Comparison of ENCODE assay signal across 15 cellular contexts in genomic region chr15:99019558-99020540, GRCh38. TPM values are rescaled to one million over a fixed set of nuclear protein-coding genes. Genes with fewer than 3 reads are reported as not detected.
DNase-seq lines count a peak whose midpoint lies in the region; TF ChIP-seq lines count a peak whose summit lies in the region.
"Had no signal": no experiment of that assay in that cellular context is flagged by ENCODE, and none has a peak within 500 bp of the region (broad histone marks: within the 10 kb centered on the region; RNA-seq: fewer than 3 reads in every experiment).

No MANE protein-coding gene starts in this region.

- no peak overlapping the region for H3K27ac ChIP-seq in SJCRH30
- H3K27ac ChIP-seq: psoas muscle, testis had no signal

- no peak for TF ChIP-seq CTCF in cardiac fibroblast (IDR thresholded peaks at IDR 0.05; ENCODE audit: low read depth, low read length)

- H3K4me1 ChIP-seq in SJCRH30: peaks cover 15% of the 10 kb centered on the region; the same call in 1 of the 2 replicates

- no peaks in the 10 kb centered on the region for H3K9me3 Mint-ChIP-seq in activated CD4-positive, alpha-beta T cell treated with anti-CD3 and anti-CD28 coated beads, Interleukin-2, amount 10 ng/mL, durations not matched to agents 7 days and 5 days

- POLR2A ChIA-PET in activated CD4-positive, alpha-beta T cell treated with anti-CD3 and anti-CD28 coated beads, Interleukin-2, amount 10 ng/mL, durations not matched to agents 7 days and 5 days (lab: Charles Lee): no interaction called here

- no peak overlapping the region for H3K27ac Mint-ChIP-seq in activated CD4-positive, alpha-beta T cell treated with anti-CD3 and anti-CD28 coated beads, Interleukin-2, amount 10 ng/mL, durations not matched to agents 7 days and 5 days

- peaks cover 2% of the 10 kb centered on the region for H3K27me3 Mint-ChIP-seq in activated CD4-positive, alpha-beta T cell treated with anti-CD3 and anti-CD28 coated beads, Interleukin-2, amount 10 ng/mL, durations not matched to agents 7 days and 5 days

- H3K4me1 Mint-ChIP-seq in activated CD4-positive, alpha-beta T cell treated with anti-CD3 and anti-CD28 coated beads, Interleukin-2, amount 10 ng/mL, durations not matched to agents 7 days and 5 days: peaks cover 8% of the 10 kb centered on the region

- H3K9me3 ChIP-seq in SJCRH30 (replicated peaks): no peaks in the 10 kb centered on the region
- H3K9me3 ChIP-seq: psoas muscle, testis had no signal

- H3K36me3 Mint-ChIP-seq in activated CD4-positive, alpha-beta T cell treated with anti-CD3 and anti-CD28 coated beads, Interleukin-2, amount 10 ng/mL, durations not matched to agents 7 days and 5 days (ENCODE audit: low read depth): no peaks in the 10 kb centered on the region

- no peaks in the 10 kb centered on the region for H3K36me3 ChIP-seq in SJCRH30

- DNase-seq in Ammon's horn (ENCODE audit: low spot score): peak; percentile 76
- DNase-seq in M059J (ENCODE audit: low read depth): peak; percentile 68
- DNase-seq in cardiac fibroblast (ENCODE audit: low read depth in 2 of 2): peak; percentile 14 to 79
- DNase-seq in kidney glomerular epithelial cell (lab: John Stamatoyannopoulos, UW): peak; percentile 31
- DNase-seq in activated CD4-positive, alpha-beta T cell treated with anti-CD3 and anti-CD28 coated beads, Interleukin-2, amount 10 ng/mL, durations not matched to agents 7 days and 5 days: no peak
- no peak for DNase-seq in GDM1 (lab: John Stamatoyannopoulos, UW)
- DNase-seq in G401 (ENCODE audit: low spot score): no peak
- no peak for DNase-seq in SJCRH30
- DNase-seq: activated CD8-positive, alpha-beta memory T cell treated with anti-CD3 and anti-CD28 coated beads, Interleukin-2, amount 50 U/mL, for 48 hours; aorta; NCI-H1417 treated with DMSO at 0.1 percent for 48 hours; psoas muscle; testis had no signal

- H3K4me3 ChIP-seq in cardiac fibroblast (replicated peaks in 1 of 2; ENCODE audit: low read depth in 2 of 2, low read length in 2 of 2) (no peak overlapping the region), SJCRH30 (no peak overlapping the region)
- H3K4me3 ChIP-seq: psoas muscle, testis had no signal

- H3K27me3 ChIP-seq in SJCRH30: no peaks in the 10 kb centered on the region
- H3K27me3 ChIP-seq: testis had no signal

- no peak overlapping the region for H3K4me3 Mint-ChIP-seq in activated CD4-positive, alpha-beta T cell treated with anti-CD3 and anti-CD28 coated beads, Interleukin-2, amount 10 ng/mL, durations not matched to agents 7 days and 5 days

- in situ Hi-C loops in G401 (cut with HindIII; ENCODE audit: low sequenced_read_pairs): no loop called here

- CTCF ChIA-PET in activated CD4-positive, alpha-beta T cell treated with anti-CD3 and anti-CD28 coated beads, Interleukin-2, amount 10 ng/mL, durations not matched to agents 7 days and 5 days (lab: Charles Lee): no interaction called here

RNA-seq across cellular contexts. Expression of gene PGPEP1L, which starts 12.3 kb away (rescaled TPM):
- not detected in 2 replicates for total RNA-seq in M059J (2014; rRNA removed; shearing (Covaris generic))
- not detected for total RNA-seq in activated CD4-positive, alpha-beta T cell treated with anti-CD3 and anti-CD28 coated beads, Interleukin-2, amount 10 ng/mL, durations not matched to agents 7 days and 5 days
- total RNA-seq in G401 (2014; rRNA removed; shearing (Covaris generic)): 0.51 and 0.68 TPM in 2 replicates
- 0.25 TPM in 1 of 2 replicates, not detected in the other for total RNA-seq in SJCRH30 (2014; rRNA removed; shearing (Covaris generic))
- total RNA-seq: endothelial cell of umbilical vein, lower leg skin had no signal

Comparison
In these comparisons a context has a peak if more than half of its experiments do, and no peak if none do; other contexts are left out.
1. DNase-seq: peak in Ammon's horn (single experiment), M059J (single experiment), cardiac fibroblast (2 of 2) and kidney glomerular epithelial cell (single experiment); none in activated CD4-positive, alpha-beta T cell treated with anti-CD3 and anti-CD28 coated beads, Interleukin-2, amount 10 ng/mL, durations not matched to agents 7 days and 5 days (single experiment), GDM1 (single experiment), G401 (single experiment) and SJCRH30 (0 of 2).